ENCODE assay signal across 1 cellular context in the genomic region with DNA sequence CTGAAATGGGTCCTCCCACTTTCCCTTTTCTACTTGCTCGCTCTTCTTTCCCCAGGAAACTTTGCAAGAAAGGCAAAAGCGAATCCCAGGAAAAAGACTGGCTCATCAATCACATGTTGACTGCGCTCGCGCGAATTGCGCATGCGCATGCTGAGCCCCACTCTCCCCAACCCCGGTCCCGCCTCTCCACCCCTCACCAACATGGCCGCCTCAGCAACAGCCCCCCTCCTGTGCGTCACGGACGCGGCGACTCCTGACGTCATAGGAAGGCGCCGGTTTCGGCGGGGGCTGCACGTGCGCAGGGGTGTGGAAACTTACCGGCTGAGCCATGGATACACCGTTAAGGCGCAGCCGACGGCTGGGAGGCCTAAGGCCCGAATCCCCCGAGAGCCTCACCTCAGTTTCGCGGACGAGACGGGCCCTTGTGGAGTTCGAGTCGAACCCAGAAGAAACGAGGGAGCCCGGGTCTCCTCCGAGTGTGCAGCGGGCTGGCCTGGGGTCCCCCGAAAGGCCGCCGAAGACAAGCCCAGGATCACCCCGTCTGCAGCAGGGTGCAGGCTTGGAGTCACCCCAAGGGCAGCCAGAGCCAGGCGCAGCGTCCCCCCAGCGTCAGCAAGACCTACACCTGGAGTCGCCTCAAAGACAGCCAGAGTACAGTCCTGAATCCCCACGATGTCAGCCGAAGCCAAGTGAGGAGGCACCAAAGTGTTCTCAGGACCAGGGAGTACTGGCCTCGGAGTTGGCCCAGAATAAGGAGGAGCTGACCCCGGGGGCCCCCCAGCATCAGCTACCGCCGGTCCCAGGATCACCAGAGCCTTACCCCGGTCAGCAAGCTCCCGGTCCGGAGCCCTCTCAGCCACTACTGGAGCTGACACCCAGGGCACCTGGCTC.
TF ChIP-seq lines count a peak whose summit lies in the region.

CCDC86 (plus strand) TSS at position 317 of the 891 bp plus-strand sequence; CDS start at position 329, 12 bp downstream.

TF ChIP-seq in K562, 482 proteins besides CTCF, POLR2A, EP300 and RAD21 (continued from another document and continues in another):
- TF ChIP-seq STAT5B (CRISPR knock-in tag; IDR thresholded peaks at IDR 0.05) (no peak), HDAC6 (IDR thresholded peaks at IDR 0.05; ENCODE audit: low read depth, low read length) (no peak), ZNF407 (IDR thresholded peaks at IDR 0.05; ENCODE audit: low read depth) (no peak), POU5F1 (IDR thresholded peaks at IDR 0.05; ENCODE audit: borderline replicate concordance, low read depth, low read length, partially characterized antibody) (no peak), ETV1 (tag; conservative IDR thresholded peaks at IDR 0.05; ENCODE audit: low read depth) (peak; percentile 70; the same call in 1 of the 2 replicates), RBM14 (IDR thresholded peaks at IDR 0.05; ENCODE audit: borderline replicate concordance, insufficient read depth, low read depth, low read length) (no peak), NCOA6 (IDR thresholded peaks at IDR 0.05) (no peak), ZZZ3 (IDR thresholded peaks at IDR 0.05) (no peak), ZNF639 (CRISPR knock-in tag; conservative IDR thresholded peaks at IDR 0.05 in 1 of 2, IDR thresholded peaks at IDR 0.05 in 1 of 2) (peak in 1 of 2 experiments; percentile 70; a peak in 2 of 4 replicates), ZNF561 (CRISPR knock-in tag; conservative IDR thresholded peaks at IDR 0.05) (no peak), ZSCAN29 (IDR thresholded peaks at IDR 0.05) (no peak), MYBL2 (IDR thresholded peaks at IDR 0.05; ENCODE audit: low read depth) (0 out of 2 replicates have a peak, but pooled peaks have one; percentile 12), MYBL2 (CRISPR knock-in tag; IDR thresholded peaks at IDR 0.05; ENCODE audit: borderline replicate concordance) (no peak), SMAD1 (IDR thresholded peaks at IDR 0.05; ENCODE audit: low read depth, low read length, partially characterized antibody) (no peak), RB1 (IDR thresholded peaks at IDR 0.05; ENCODE audit: low read depth) (peak; percentile 85), SRSF9 (IDR thresholded peaks at IDR 0.05; ENCODE audit: borderline replicate concordance, low read depth, low read length) (no peak), CEBPZ (IDR thresholded peaks at IDR 0.05; ENCODE audit: borderline replicate concordance, low read depth, low read length) (no peak), ZNF589 (CRISPR knock-in tag; IDR thresholded peaks at IDR 0.05; ENCODE audit: low read depth) (no peak), KLF10 (CRISPR knock-in tag; IDR thresholded peaks at IDR 0.05) (no peak), NCOA2 (IDR thresholded peaks at IDR 0.05; ENCODE audit: partially characterized antibody in 2 of 2) (no peak), MTA3 (IDR thresholded peaks at IDR 0.05; ENCODE audit: borderline replicate concordance) (peak; percentile 54; the same call in 1 of the 2 replicates), TEAD2 (tag; IDR thresholded peaks at IDR 0.05) (no peak), CREBBP (IDR thresholded peaks at IDR 0.05; ENCODE audit: low read depth, low read length) (no peak), MAX (CRISPR knock-in tag; IDR thresholded peaks at IDR 0.05) (peak; percentile 100)
- TF ChIP-seq, protein P1, sequence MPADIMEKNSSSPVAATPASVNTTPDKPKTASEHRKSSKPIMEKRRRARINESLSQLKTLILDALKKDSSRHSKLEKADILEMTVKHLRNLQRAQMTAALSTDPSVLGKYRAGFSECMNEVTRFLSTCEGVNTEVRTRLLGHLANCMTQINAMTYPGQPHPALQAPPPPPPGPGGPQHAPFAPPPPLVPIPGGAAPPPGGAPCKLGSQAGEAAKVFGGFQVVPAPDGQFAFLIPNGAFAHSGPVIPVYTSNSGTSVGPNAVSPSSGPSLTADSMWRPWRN (IDR thresholded peaks at IDR 0.05; ENCODE audit: low read depth) = no peak
- TF ChIP-seq, protein P2, sequence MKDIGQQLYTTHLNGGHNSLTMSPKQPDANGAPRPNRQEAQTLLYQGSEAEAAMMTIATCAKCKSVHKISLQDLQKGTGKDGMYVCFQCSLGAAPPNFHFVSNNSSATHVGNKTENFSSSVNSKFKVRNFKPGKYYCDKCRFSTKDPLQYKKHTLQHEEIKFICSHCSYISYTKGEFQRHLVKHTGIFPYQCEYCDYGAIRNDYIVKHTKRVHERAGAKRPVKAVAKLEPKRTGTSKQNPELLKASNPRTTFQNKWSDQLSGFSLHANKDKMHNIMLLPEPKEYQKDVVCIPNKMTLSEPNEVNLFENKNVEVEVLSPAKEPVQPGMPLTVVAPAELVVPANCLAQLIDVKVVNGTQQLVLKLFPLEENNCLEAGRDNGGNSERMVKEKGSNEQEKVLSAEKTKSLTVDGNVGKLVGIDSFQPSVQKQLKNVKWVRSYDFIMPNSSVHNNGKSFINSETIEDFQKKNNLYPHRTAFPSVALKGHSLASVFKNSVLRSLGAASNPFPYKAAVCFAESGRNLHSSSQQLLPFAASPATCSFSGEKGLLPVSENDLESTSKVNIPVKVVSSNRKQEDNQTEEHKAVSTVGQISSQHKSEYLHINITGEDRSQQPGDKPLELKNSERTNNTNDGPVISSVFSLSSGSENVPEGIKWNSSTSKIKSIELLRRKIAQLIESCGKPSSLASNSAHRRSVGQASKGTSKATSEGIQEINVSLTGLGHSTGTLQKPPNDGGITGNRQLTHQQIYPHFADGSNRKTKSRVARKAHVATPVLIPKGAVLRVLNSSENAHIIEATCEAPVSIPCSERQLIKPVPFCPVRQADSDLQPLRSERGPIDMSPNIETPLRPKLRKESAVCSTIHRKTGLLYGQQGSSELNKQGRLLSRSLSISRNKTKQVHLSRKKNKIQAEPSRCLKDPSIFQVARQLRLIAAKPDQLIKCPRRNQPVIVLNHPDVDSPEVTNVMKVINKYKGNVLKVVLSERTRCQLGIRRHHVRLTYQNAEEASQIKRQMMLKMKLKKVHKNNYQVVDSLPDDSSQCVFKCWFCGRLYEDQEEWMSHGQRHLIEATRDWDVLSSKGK (CRISPR knock-in tag; IDR thresholded peaks at IDR 0.05) = no peak
- TF ChIP-seq, protein P3, sequence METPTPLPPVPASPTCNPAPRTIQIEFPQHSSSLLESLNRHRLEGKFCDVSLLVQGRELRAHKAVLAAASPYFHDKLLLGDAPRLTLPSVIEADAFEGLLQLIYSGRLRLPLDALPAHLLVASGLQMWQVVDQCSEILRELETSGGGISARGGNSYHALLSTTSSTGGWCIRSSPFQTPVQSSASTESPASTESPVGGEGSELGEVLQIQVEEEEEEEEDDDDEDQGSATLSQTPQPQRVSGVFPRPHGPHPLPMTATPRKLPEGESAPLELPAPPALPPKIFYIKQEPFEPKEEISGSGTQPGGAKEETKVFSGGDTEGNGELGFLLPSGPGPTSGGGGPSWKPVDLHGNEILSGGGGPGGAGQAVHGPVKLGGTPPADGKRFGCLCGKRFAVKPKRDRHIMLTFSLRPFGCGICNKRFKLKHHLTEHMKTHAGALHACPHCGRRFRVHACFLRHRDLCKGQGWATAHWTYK (CRISPR knock-in tag; IDR thresholded peaks at IDR 0.05) = peak; percentile 26; the same call in 1 of the 2 replicates
- TF ChIP-seq, protein P4, sequence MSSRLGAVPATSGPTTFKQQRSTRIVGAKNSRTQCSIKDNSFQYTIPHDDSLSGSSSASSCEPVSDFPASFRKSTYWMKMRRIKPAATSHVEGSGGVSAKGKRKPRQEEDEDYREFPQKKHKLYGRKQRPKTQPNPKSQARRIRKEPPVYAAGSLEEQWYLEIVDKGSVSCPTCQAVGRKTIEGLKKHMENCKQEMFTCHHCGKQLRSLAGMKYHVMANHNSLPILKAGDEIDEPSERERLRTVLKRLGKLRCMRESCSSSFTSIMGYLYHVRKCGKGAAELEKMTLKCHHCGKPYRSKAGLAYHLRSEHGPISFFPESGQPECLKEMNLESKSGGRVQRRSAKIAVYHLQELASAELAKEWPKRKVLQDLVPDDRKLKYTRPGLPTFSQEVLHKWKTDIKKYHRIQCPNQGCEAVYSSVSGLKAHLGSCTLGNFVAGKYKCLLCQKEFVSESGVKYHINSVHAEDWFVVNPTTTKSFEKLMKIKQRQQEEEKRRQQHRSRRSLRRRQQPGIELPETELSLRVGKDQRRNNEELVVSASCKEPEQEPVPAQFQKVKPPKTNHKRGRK (tag; IDR thresholded peaks at IDR 0.05) = no peak
- TF ChIP-seq, protein P5, sequence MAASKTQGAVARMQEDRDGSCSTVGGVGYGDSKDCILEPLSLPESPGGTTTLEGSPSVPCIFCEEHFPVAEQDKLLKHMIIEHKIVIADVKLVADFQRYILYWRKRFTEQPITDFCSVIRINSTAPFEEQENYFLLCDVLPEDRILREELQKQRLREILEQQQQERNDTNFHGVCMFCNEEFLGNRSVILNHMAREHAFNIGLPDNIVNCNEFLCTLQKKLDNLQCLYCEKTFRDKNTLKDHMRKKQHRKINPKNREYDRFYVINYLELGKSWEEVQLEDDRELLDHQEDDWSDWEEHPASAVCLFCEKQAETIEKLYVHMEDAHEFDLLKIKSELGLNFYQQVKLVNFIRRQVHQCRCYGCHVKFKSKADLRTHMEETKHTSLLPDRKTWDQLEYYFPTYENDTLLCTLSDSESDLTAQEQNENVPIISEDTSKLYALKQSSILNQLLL (CRISPR knock-in tag; IDR thresholded peaks at IDR 0.05; ENCODE audit: borderline replicate concordance) = no peak
